In the genomic region with DNA sequence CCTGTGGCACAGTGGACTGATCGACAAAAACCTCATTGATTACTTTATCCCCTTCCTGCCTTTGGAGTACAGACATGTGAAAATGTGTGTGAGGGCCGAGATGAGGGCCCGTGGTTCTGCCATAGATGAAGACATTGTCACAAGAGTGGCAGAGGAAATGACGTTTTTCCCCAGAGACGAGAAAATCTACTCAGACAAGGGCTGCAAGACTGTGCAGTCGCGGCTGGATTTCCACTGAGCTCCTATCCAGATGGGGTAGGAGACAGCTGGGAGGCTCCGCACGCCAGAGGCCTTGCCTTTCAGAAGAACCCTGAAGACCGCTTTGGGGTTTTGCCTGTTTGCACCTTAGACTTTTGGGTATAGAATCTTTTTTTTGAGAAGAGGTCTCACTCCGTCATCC, we compare ENCODE assay signal across 17 cellular contexts. TPM values are rescaled to one million over a fixed set of nuclear protein-coding genes. Genes with fewer than 3 reads are reported as not detected.
DNase-seq lines count a peak whose midpoint lies in the region; ATAC-seq and TF ChIP-seq lines count a peak whose summit lies in the region.
"Had no signal": no experiment of that assay in that cellular context is flagged by ENCODE, and none has a peak within 500 bp of the region (broad histone marks: within the 10 kb centered on the region; RNA-seq: fewer than 3 reads in every experiment).

No MANE protein-coding gene starts in this region.

- ATAC-seq in stimulated activated naive CD8-positive, alpha-beta T cell treated with anti-CD3 and anti-CD28 coated beads, Interleukin-15, amount 100 ng/mL, for 72 hours: no peak
- ATAC-seq in stimulated activated naive CD8-positive, alpha-beta T cell treated with anti-CD3 and anti-CD28 coated beads, Interleukin-15, Interleukin-2, amounts not matched to agents 100 U/mL and 50 U/mL, for 24 hours: no peak

- H3K4me1 ChIP-seq in endodermal cell (ENCODE audit: control insufficient read depth, insufficient read depth, low read length): no peaks in the 10 kb centered on the region
- H3K4me1 ChIP-seq: BE2C had no signal

- TF ChIP-seq CTCF in NB4 (IDR thresholded peaks at IDR 0.05; ENCODE audit: low read depth, low read length): no peak
- TF ChIP-seq CTCF in endodermal cell (conservative IDR thresholded peaks at IDR 0.05): no peak
- TF ChIP-seq CTCF in type B pancreatic cell (conservative IDR thresholded peaks at IDR 0.05): no peak
- no peak for TF ChIP-seq CTCF in MCF 10A (IDR thresholded peaks at IDR 0.05; ENCODE audit: unreplicated experiment)

- 93 to 95% methylated on average over 9 to 11 of the region's 11 CpGs for WGBS in endodermal cell (ENCODE audit: insufficient coverage in 1 of 2, insufficient read length in 1 of 2), 2 experiments

- H3K36me3 Mint-ChIP-seq in endodermal cell (ENCODE audit: low read depth) (peaks cover 56% of the 10 kb centered on the region), type B pancreatic cell (peaks cover 20% of the 10 kb centered on the region), MCF 10A (ENCODE audit: insufficient read depth, unreplicated experiment) (peaks cover 69% of the 10 kb centered on the region)

- H3K4me1 Mint-ChIP-seq in stimulated activated naive CD8-positive, alpha-beta T cell treated with anti-CD3 and anti-CD28 coated beads, Interleukin-15, amount 100 ng/mL, for 72 hours: peaks cover 49% of the 10 kb centered on the region
- no peaks in the 10 kb centered on the region for H3K4me1 Mint-ChIP-seq in endodermal cell
- peaks cover 12% of the 10 kb centered on the region for H3K4me1 Mint-ChIP-seq in type B pancreatic cell (ENCODE audit: unreplicated experiment)
- H3K4me1 Mint-ChIP-seq in MCF 10A (ENCODE audit: insufficient read depth, unreplicated experiment): no peaks in the 10 kb centered on the region

- CTCF ChIA-PET in MCF 10A (lab: Yijun Ruan, JAX): no interaction called here

- H3K27me3 Mint-ChIP-seq in stimulated activated naive CD8-positive, alpha-beta T cell treated with anti-CD3 and anti-CD28 coated beads, Interleukin-15, amount 100 ng/mL, for 72 hours: no peaks in the 10 kb centered on the region
- H3K27me3 Mint-ChIP-seq in endodermal cell (ENCODE audit: insufficient read depth) (peaks cover 2% of the 10 kb centered on the region), type B pancreatic cell (no peaks in the 10 kb centered on the region), MCF 10A (ENCODE audit: insufficient read depth, unreplicated experiment) (no peaks in the 10 kb centered on the region)

- no peak for DNase-seq in stimulated activated naive CD8-positive, alpha-beta T cell treated with anti-CD3 and anti-CD28 coated beads, Interleukin-15, amount 100 ng/mL, for 72 hours
- no peak for DNase-seq in stimulated activated naive CD8-positive, alpha-beta T cell treated with anti-CD3 and anti-CD28 coated beads, Interleukin-15, Interleukin-2, amounts not matched to agents 100 U/mL and 50 U/mL, for 24 hours
- DNase-seq in NB4 (ENCODE audit: low read depth) (peak; percentile 62), endodermal cell (no peak), type B pancreatic cell (ENCODE audit: extremely low spot score, unreplicated experiment) (no peak), posterior vena cava (ENCODE audit: low spot score) (no peak), anterior cingulate cortex (lab: John Stamatoyannopoulos, UW) (no peak), MCF 10A (ENCODE audit: unreplicated experiment) (no peak)
- DNase-seq: BE2C, GF-D8, GOT3, KBM-7, NCI-H1092, NCI-H146, NCI-H2081, NCI-H748 treated with DMSO at 0.1 percent for 48 hours, PC-9 had no signal

- H3K9ac ChIP-seq in endodermal cell (ENCODE audit: extremely low read depth, low read length, poor library complexity, severe bottlenecking): no peak overlapping the region

- TF ChIP-seq POLR2A in NB4 (IDR thresholded peaks at IDR 0.05; ENCODE audit: extremely low read depth, insufficient read length): no peak

- intact Hi-C loops in posterior vena cava (cut with DNase I) (no loop called here), MCF 10A (cut with micrococcal nuclease) (no loop called here)

- no peaks in the 10 kb centered on the region for H3K9me3 Mint-ChIP-seq in stimulated activated naive CD8-positive, alpha-beta T cell treated with anti-CD3 and anti-CD28 coated beads, Interleukin-15, amount 100 ng/mL, for 72 hours
- no peaks in the 10 kb centered on the region for H3K9me3 Mint-ChIP-seq in endodermal cell
- no peaks in the 10 kb centered on the region for H3K9me3 Mint-ChIP-seq in type B pancreatic cell
- H3K9me3 Mint-ChIP-seq in MCF 10A (ENCODE audit: unreplicated experiment): no peaks in the 10 kb centered on the region

- no TSS peak for BruUV-seq in MCF 10A (replicated peaks; lab: Mats Ljungman, UMichigan)

- H3K27ac Mint-ChIP-seq in stimulated activated naive CD8-positive, alpha-beta T cell treated with anti-CD3 and anti-CD28 coated beads, Interleukin-15, amount 100 ng/mL, for 72 hours: peak overlapping the region; percentile 40 to 94
- H3K27ac Mint-ChIP-seq in endodermal cell (peak overlapping the region; percentile 7), type B pancreatic cell (peak overlapping the region; percentile 21), MCF 10A (ENCODE audit: low read depth, unreplicated experiment) (no peak overlapping the region)

- H3K4me3 Mint-ChIP-seq in stimulated activated naive CD8-positive, alpha-beta T cell treated with anti-CD3 and anti-CD28 coated beads, Interleukin-15, amount 100 ng/mL, for 72 hours: no peak overlapping the region
- H3K4me3 Mint-ChIP-seq in endodermal cell (no peak overlapping the region), type B pancreatic cell (no peak overlapping the region), MCF 10A (ENCODE audit: unreplicated experiment) (no peak overlapping the region)

- H3K4me3 ChIP-seq in NB4 (ENCODE audit: low read depth, low read length) (no peak overlapping the region), endodermal cell (ENCODE audit: low read length) (no peak overlapping the region)
- H3K4me3 ChIP-seq: PC-9 had no signal

- H3K36me3 ChIP-seq in endodermal cell (ENCODE audit: control insufficient read depth, insufficient read depth, low read length): peaks cover 34% of the 10 kb centered on the region

- POLR2A ChIA-PET in MCF 10A (lab: Yijun Ruan, JAX): no interaction called here

- no peak overlapping the region for H3K27ac ChIP-seq in endodermal cell (ENCODE audit: low read depth, low read length)
- H3K27ac ChIP-seq: PC-9 had no signal

- no peaks in the 10 kb centered on the region for H3K27me3 ChIP-seq in endodermal cell (ENCODE audit: control insufficient read depth, insufficient read depth, low read length, poor library complexity, severe bottlenecking)
- H3K27me3 ChIP-seq: BE2C had no signal

- no peaks in the 10 kb centered on the region for H3K9me3 ChIP-seq in endodermal cell (ENCODE audit: control insufficient read depth, low read length)
- H3K9me3 ChIP-seq: BE2C had no signal

RNA-seq across cellular contexts. Expression of gene TOR1B, which starts 6.4 kb away (rescaled TPM):
- total RNA-seq in endodermal cell (10 to 100 TPM; 15.2 to 16.9 TPM), type B pancreatic cell (ENCODE audit: low replicate concordance) (19.4 and 23.5 TPM in 2 replicates), posterior vena cava (10 to 100 TPM; 16.9 to 17.5 TPM), MCF 10A (2022) (14.7 and 14.8 TPM in 2 replicates)
- polyA plus RNA-seq in endodermal cell (2013, experiment 1 of 2): 18.2 TPM
- 15.5 TPM for polyA plus RNA-seq in endodermal cell (2013, experiment 2 of 2)

RNA-seq across cellular contexts. Expression of gene TOR1A, which starts 14.6 kb away (rescaled TPM):
- total RNA-seq in endodermal cell (10 to 100 TPM; 48.4 to 49.9 TPM), type B pancreatic cell (ENCODE audit: low replicate concordance) (28.5 and 36.2 TPM in 2 replicates), posterior vena cava (10 to 100 TPM; 24.0 to 26.1 TPM), MCF 10A (2022) (33.6 and 40.4 TPM in 2 replicates)
- 40.8 TPM for polyA plus RNA-seq in endodermal cell (2013, experiment 1 of 2)
- polyA plus RNA-seq in endodermal cell (2013, experiment 2 of 2): 38.2 TPM

RNA-seq across cellular contexts. Expression of gene C9orf78, which starts 25.7 kb away (rescaled TPM):
- total RNA-seq in endodermal cell: 10 to 100 TPM; 29.9 to 34.1 TPM
- 42.8 TPM for polyA plus RNA-seq in endodermal cell (2013, experiment 1 of 2)
- 38.7 TPM for polyA plus RNA-seq in endodermal cell (2013, experiment 2 of 2)
- total RNA-seq in type B pancreatic cell (ENCODE audit: low replicate concordance): 33.6 and 35.4 TPM in 2 replicates
- 10 to 100 TPM; 31.3 to 40.0 TPM for total RNA-seq in posterior vena cava
- total RNA-seq in MCF 10A (2022): 27.6 and 30.0 TPM in 2 replicates

RNA-seq across cellular contexts. Expression of gene USP20, which starts 25.9 kb away (rescaled TPM):
- total RNA-seq in endodermal cell: 10 to 100 TPM; 24.4 to 25.8 TPM
- 23.8 TPM for polyA plus RNA-seq in endodermal cell (2013, experiment 1 of 2)
- polyA plus RNA-seq in endodermal cell (2013, experiment 2 of 2): 20.7 TPM
- total RNA-seq in type B pancreatic cell (ENCODE audit: low replicate concordance): 37.8 and 39.2 TPM in 2 replicates
- total RNA-seq in posterior vena cava: 10 to 100 TPM; 25.8 to 26.0 TPM
- 14.7 and 17.1 TPM in 2 replicates for total RNA-seq in MCF 10A (2022)

RNA-seq across cellular contexts. Expression of gene PTGES, which starts 56.5 kb away (rescaled TPM):
- total RNA-seq in endodermal cell (under 1 TPM; 0.29 to 0.62 TPM), type B pancreatic cell (ENCODE audit: low replicate concordance) (29.1 and 67.1 TPM in 2 replicates), posterior vena cava (10 to 100 TPM in 1 of 2 donors, 1 to 10 TPM in 1; 7.9 to 15.9 TPM), MCF 10A (2022) (74.0 and 96.6 TPM in 2 replicates)
- polyA plus RNA-seq in endodermal cell (2013, experiment 1 of 2): 2.9 TPM
- polyA plus RNA-seq in endodermal cell (2013, experiment 2 of 2): 3.2 TPM
